ENCODE assay signal across 9 cellular contexts in the genomic region with DNA sequence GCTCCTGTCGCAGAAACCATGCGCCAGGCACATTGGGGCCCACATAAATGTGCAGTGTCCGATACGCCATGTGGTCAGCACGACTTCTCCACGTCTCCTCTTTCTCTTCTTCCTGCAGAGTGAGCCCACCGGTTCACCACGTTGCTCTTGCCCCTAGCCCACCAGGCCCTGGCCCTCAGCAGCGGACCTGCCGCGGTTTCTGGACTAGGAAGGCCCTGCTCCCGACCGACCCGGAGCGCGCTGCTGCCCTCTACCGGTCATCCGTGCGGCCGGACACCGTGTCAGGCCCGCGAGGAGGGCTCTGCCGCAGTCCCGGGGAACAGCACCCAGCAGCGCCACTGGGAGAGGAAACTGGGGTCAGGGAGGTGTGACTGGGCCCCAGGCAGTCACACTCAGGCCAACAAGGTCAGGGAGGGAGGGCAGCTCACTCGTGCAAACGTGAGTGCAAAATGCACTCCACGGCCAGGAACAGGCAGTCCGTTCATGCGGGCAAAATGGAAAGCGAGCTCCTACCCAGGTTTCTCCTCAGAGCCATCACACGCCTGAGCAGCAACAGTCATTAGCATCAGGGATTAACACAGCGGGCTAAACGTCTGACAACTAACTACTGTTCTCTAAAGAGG. TPM values are rescaled to one million over a fixed set of nuclear protein-coding genes. Genes with fewer than 3 reads are reported as not detected.
A peak's percentile ranks its signal among the peaks of the same experiment; 100 is the strongest.
DNase-seq lines count a peak whose midpoint lies in the region; ATAC-seq, FAIRE-seq and TF ChIP-seq lines count a peak whose summit lies in the region.
"Had no signal": no experiment of that assay in that cellular context is flagged by ENCODE, and none has a peak within 500 bp of the region (broad histone marks: within the 10 kb centered on the region; RNA-seq: fewer than 3 reads in every experiment).

No MANE protein-coding gene starts in this region.

- peak; percentile 95 for TF ChIP-seq CTCF in lower lobe of right lung (IDR thresholded peaks at IDR 0.05)

- H3K4me1 ChIP-seq in lower lobe of right lung: peaks cover 21% of the 10 kb centered on the region

- H3K27ac ChIP-seq in lower lobe of right lung: no peak overlapping the region

- peak overlapping the region; percentile 1 for H3K27ac Mint-ChIP-seq in dendritic cell treated with granulocyte-macrophage colony-stimulating factor and Interleukin-4, amounts not matched to agents 40 ng/mL and 50 ng/mL, for 4 days

- peaks cover 35% of the 10 kb centered on the region for H3K4me1 Mint-ChIP-seq in dendritic cell treated with granulocyte-macrophage colony-stimulating factor and Interleukin-4, amounts not matched to agents 40 ng/mL and 50 ng/mL, for 4 days (ENCODE audit: low read depth)

- H3K36me3 Mint-ChIP-seq in dendritic cell treated with granulocyte-macrophage colony-stimulating factor and Interleukin-4, amounts not matched to agents 40 ng/mL and 50 ng/mL, for 4 days (ENCODE audit: low read depth): peaks cover 53% of the 10 kb centered on the region

- peak overlapping the region; percentile 24 for H3K4me3 ChIP-seq in lower lobe of right lung

- H3K27me3 Mint-ChIP-seq in dendritic cell treated with granulocyte-macrophage colony-stimulating factor and Interleukin-4, amounts not matched to agents 40 ng/mL and 50 ng/mL, for 4 days: peaks cover 2% of the 10 kb centered on the region

- no peaks in the 10 kb centered on the region for H3K36me3 ChIP-seq in lower lobe of right lung

- H3K27me3 ChIP-seq in lower lobe of right lung (ENCODE audit: low read depth): no peaks in the 10 kb centered on the region

- intact Hi-C loops in dendritic cell treated with granulocyte-macrophage colony-stimulating factor and Interleukin-4, amounts not matched to agents 40 ng/mL and 50 ng/mL, for 4 days (cut with micrococcal nuclease): loop anchor here (10.0 kb wide), 2 partner anchors 335 to 665 kb away; no protein-coding TSS in a partner anchor
- intact Hi-C loops in lower lobe of right lung (cut with DNase I): no loop called here

- H3K4me3 Mint-ChIP-seq in dendritic cell treated with granulocyte-macrophage colony-stimulating factor and Interleukin-4, amounts not matched to agents 40 ng/mL and 50 ng/mL, for 4 days: peak overlapping the region; percentile 44

- peak; percentile 53 for ATAC-seq in HG03520 (IDR thresholded peaks at IDR 0.05; ENCODE audit: unreplicated experiment)
- ATAC-seq in lower lobe of right lung: peak; percentile 56 to 72
- no peak for ATAC-seq in HG03025 (IDR thresholded peaks at IDR 0.05; ENCODE audit: low FRiP score, unreplicated experiment)

- no peak for TF ChIP-seq POLR2A in GM12891 (IDR thresholded peaks at IDR 0.05; ENCODE audit: low read depth, low read length)

- peak; percentile 50 for FAIRE-seq in GM12891 (lab: Jason Lieb, UNC)
- FAIRE-seq: endometrium had no signal

- H3K9me3 ChIP-seq in lower lobe of right lung: no peaks in the 10 kb centered on the region

- DNase-seq in GM12891 (ENCODE audit: insufficient read length, low spot score) (peak; percentile 61), lower lobe of right lung (peak; percentile 86), NCI-H2171 (lab: John Stamatoyannopoulos, UW) (no peak)
- DNase-seq in activated CD4-positive, alpha-beta T cell treated with anti-CD3 and anti-CD28 coated beads for 4 hours: peak; percentile 48 to 65
- peak; percentile 28 for DNase-seq in stimulated activated CD8-positive, alpha-beta memory T cell treated with anti-CD3 and anti-CD28 coated beads, Interleukin-12 subunit alpha, Interleukin-12 subunit beta, amount 100 ng/mL, for 24 hours (ENCODE audit: extremely low read depth)

- no peaks in the 10 kb centered on the region for H3K9me3 Mint-ChIP-seq in dendritic cell treated with granulocyte-macrophage colony-stimulating factor and Interleukin-4, amounts not matched to agents 40 ng/mL and 50 ng/mL, for 4 days

TF ChIP-seq in GM12891, 5 proteins besides CTCF, POLR2A, EP300 and RAD21:
- TF ChIP-seq SPI1 (IDR thresholded peaks at IDR 0.05; ENCODE audit: low read depth, low read length) (no peak), POLR2AphosphoS5 (IDR thresholded peaks at IDR 0.05; ENCODE audit: low read depth, low read length) (no peak), POU2F2 (IDR thresholded peaks at IDR 0.05; ENCODE audit: low read depth, low read length) (no peak), PAX5 (IDR thresholded peaks at IDR 0.05; ENCODE audit: insufficient read depth, low read length, severe bottlenecking) (no peak), TAF1 (IDR thresholded peaks at IDR 0.05; ENCODE audit: low read depth, low read length) (no peak)

RNA-seq across cellular contexts. Expression of a gene that starts 13.7 kb away (rescaled TPM):
- polyA plus RNA-seq in GM12891 (2012; ENCODE audit: low read depth, missing spikeins): not detected
- 26.6 TPM for total RNA-seq in lower lobe of right lung
